In genomic region chr7:101991860-101992259, GRCh38 we compare ENCODE assay signal across 26 cellular contexts.
A peak's percentile ranks its signal among the peaks of the same experiment; 100 is the strongest.
DNase-seq lines count a peak whose midpoint lies in the region; ATAC-seq, FAIRE-seq and TF ChIP-seq lines count a peak whose summit lies in the region.
"Had no signal": no experiment of that assay in that cellular context is flagged by ENCODE, and none has a peak within 500 bp of the region (broad histone marks: within the 10 kb centered on the region; RNA-seq: fewer than 3 reads in every experiment).

No MANE protein-coding gene starts in this region.

- peak; percentile 46 for ATAC-seq in HepG2
- ATAC-seq in right lobe of liver = no peak
- no peak for ATAC-seq in memory B cell (ENCODE audit: low read depth)
- ATAC-seq in HG02885 (IDR thresholded peaks at IDR 0.05; ENCODE audit: poor library complexity, unreplicated experiment) = no peak
- ATAC-seq: HCT116 had no signal

- CTCF ChIA-PET in HepG2 (lab: Yijun Ruan, JAX; ENCODE audit: low intra/inter-chr PET ratio, low total read pairs) = no interaction called here

- H3K4me1 Mint-ChIP-seq in memory B cell = peaks cover 50% of the 10 kb centered on the region

- no peak for FAIRE-seq in HepG2 (lab: Jason Lieb, UNC)

- no peak for TF ChIP-seq RAD21 in HepG2 (CRISPR knock-in tag; IDR thresholded peaks at IDR 0.05)

- no peak overlapping the region for H3K4me3 ChIP-seq in HepG2 (replicated peaks in 1 of 3; ENCODE audit: insufficient read depth in 1 of 3, low read depth in 2 of 3, low read length in 3 of 3)
- no peak overlapping the region for H3K4me3 ChIP-seq in right lobe of liver
- no peak overlapping the region for H3K4me3 ChIP-seq in OCI-LY3 (ENCODE audit: low read length)
- H3K4me3 ChIP-seq in tibial artery = no peak overlapping the region
- H3K4me3 ChIP-seq: MG63 had no signal

- WGBS in HepG2 (ENCODE audit: low lambda C conversion rate) = 49% methylated on average over 3 of the region's 3 CpGs
- WGBS in right lobe of liver (ENCODE audit: insufficient coverage, low coverage, low lambda C conversion rate, missing lambda C conversion rate) = 78% methylated on average over 3 of the region's 3 CpGs

- in situ Hi-C loops in HepG2 (cut with HindIII; ENCODE audit: extremely low pct_ligation_motif_present, low pct_unique_long_range_greater_than_20kb) = no loop called here

- H3K4me1 ChIP-seq in HepG2 (ENCODE audit: insufficient read depth, low read length) = peaks cover 14% of the 10 kb centered on the region
- H3K4me1 ChIP-seq in right lobe of liver = no peaks in the 10 kb centered on the region
- peaks cover 75% of the 10 kb centered on the region for H3K4me1 ChIP-seq in OCI-LY3 (ENCODE audit: low read length)
- no peaks in the 10 kb centered on the region for H3K4me1 ChIP-seq in tibial artery

- H2AFZ ChIP-seq in HepG2 (ENCODE audit: low read length) (no peak overlapping the region), OCI-LY3 (ENCODE audit: low read depth, low read length) (no peak overlapping the region)

- H3K9ac ChIP-seq in HepG2 (ENCODE audit: insufficient read depth, low read depth, low read length) (no peak overlapping the region), OCI-LY3 (ENCODE audit: low read length) (no peak overlapping the region; the same call in 1 of the 2 replicates)
- H3K9ac ChIP-seq: SK-N-SH had no signal

- no peaks in the 10 kb centered on the region for H3K27me3 Mint-ChIP-seq in memory B cell
- H3K27me3 Mint-ChIP-seq: CD4-positive, CD25-positive, alpha-beta regulatory T cell had no signal

- DNase-seq in HepG2 (ENCODE audit: low spot score) (peak; percentile 17), right lobe of liver (no peak), memory B cell (ENCODE audit: low spot score in 2 of 2) (no peak), inferior parietal cortex (ENCODE audit: extremely low spot score) (no peak), tibial artery (no peak)
- DNase-seq in activated CD4-positive, alpha-beta T cell treated with anti-CD3 and anti-CD28 coated beads for 48 hours = no peak
- DNase-seq: AML-193; Caco-2; CD4-positive, CD25-positive, alpha-beta regulatory T cell; DMS153; EL; GOT3; Kasumi-1; MG63; NCI-H1105; NCI-H2081; NCI-H2171 treated with DMSO at 0.1 percent for 48 hours; NCI-H446; NCI-H526 treated with DMSO at 0.1 percent for 48 hours; SHP77 treated with DMSO at 0.1 percent for 48 hours; SK-N-SH; T-helper 1 cell had no signal

- no peak overlapping the region for H3K27ac ChIP-seq in HepG2 (ENCODE audit: extremely low read length, insufficient read depth, low read length)
- H3K27ac ChIP-seq in right lobe of liver = no peak overlapping the region
- H3K27ac ChIP-seq in OCI-LY3 (ENCODE audit: low read length) = no peak overlapping the region
- H3K27ac ChIP-seq in tibial artery = no peak overlapping the region
- H3K27ac ChIP-seq: 22Rv1 had no signal

- TF ChIP-seq POLR2A in HepG2 (IDR thresholded peaks at IDR 0.05; ENCODE audit: insufficient read depth in 1 of 2, low read depth in 2 of 2, low read length in 2 of 2) (no peak), right lobe of liver (IDR thresholded peaks at IDR 0.05) (no peak)

- intact Hi-C loops in HepG2 (cut with micrococcal nuclease; ENCODE audit: unreplicated experiment) = no loop called here
- intact Hi-C loops in right lobe of liver (cut with DNase I) = no loop called here
- intact Hi-C loops in tibial artery (cut with DNase I; ENCODE audit: low total_unique reads) = no loop called here

- no peak for TF ChIP-seq CTCF in HepG2 (CRISPR knock-in tag; IDR thresholded peaks at IDR 0.05)
- TF ChIP-seq CTCF in right lobe of liver (IDR thresholded peaks at IDR 0.05) = no peak
- no peak for TF ChIP-seq CTCF in OCI-LY3 (IDR thresholded peaks at IDR 0.05; ENCODE audit: low read depth, low read length)
- TF ChIP-seq CTCF in tibial artery (IDR thresholded peaks at IDR 0.05) = no peak

- no peaks in the 10 kb centered on the region for H3K79me2 ChIP-seq in HepG2 (ENCODE audit: insufficient read depth, low read length)
- H3K79me2 ChIP-seq in OCI-LY3 (ENCODE audit: low read length) = peaks cover 5% of the 10 kb centered on the region; the same call in 1 of the 2 replicates

- peaks cover 3% of the 10 kb centered on the region for H3K36me3 Mint-ChIP-seq in memory B cell

- H3K4me3 Mint-ChIP-seq in memory B cell = no peak overlapping the region

- no peaks in the 10 kb centered on the region for H3K9me3 ChIP-seq in HepG2 (ENCODE audit: low read length)
- no peaks in the 10 kb centered on the region for H3K9me3 ChIP-seq in right lobe of liver
- peaks cover 11% of the 10 kb centered on the region; the same call in 1 of the 2 replicates for H3K9me3 ChIP-seq in OCI-LY3 (ENCODE audit: insufficient read depth, low read length)
- H3K9me3 ChIP-seq in tibial artery = no peaks in the 10 kb centered on the region
- H3K9me3 ChIP-seq: Caco-2, MG63, SK-N-SH had no signal

- BruUV-seq in HepG2 (replicated peaks; lab: Mats Ljungman, UMichigan) = no TSS peak

- POLR2A ChIA-PET in HepG2 (lab: Yijun Ruan, JAX) = interaction anchor here (0.6 kb wide), 1 partner anchor 227 kb away, joined by 3 read pairs; no protein-coding TSS in a partner anchor

- peak overlapping the region; percentile 78 for H3K27ac Mint-ChIP-seq in memory B cell

- peaks cover 3 to 13% of the 10 kb centered on the region in 2 experiments; a peak in 4 of 5 replicates for H3K36me3 ChIP-seq in HepG2 (replicated peaks in 1 of 2; ENCODE audit: control insufficient read depth in 1 of 2, insufficient read depth in 2 of 2, low read length in 2 of 2)
- no peaks in the 10 kb centered on the region for H3K36me3 ChIP-seq in right lobe of liver
- peaks cover 5% of the 10 kb centered on the region for H3K36me3 ChIP-seq in OCI-LY3 (replicated peaks; ENCODE audit: low read depth, low read length)
- H3K36me3 ChIP-seq in tibial artery = no peaks in the 10 kb centered on the region
- H3K36me3 ChIP-seq: MG63 had no signal

- H3K27me3 ChIP-seq in HepG2 (ENCODE audit: control insufficient read depth in 1 of 2, insufficient read depth in 2 of 2, low read length in 2 of 2) = no peaks in the 10 kb centered on the region
- H3K27me3 ChIP-seq in right lobe of liver = no peaks in the 10 kb centered on the region
- H3K27me3 ChIP-seq in OCI-LY3 (ENCODE audit: low read depth, low read length) = no peaks in the 10 kb centered on the region
- no peaks in the 10 kb centered on the region for H3K27me3 ChIP-seq in tibial artery
- H3K27me3 ChIP-seq: MG63 had no signal

- TF ChIP-seq EP300 in HepG2 (IDR thresholded peaks at IDR 0.05; ENCODE audit: low read depth in 2 of 2, low read length in 2 of 2) = no peak
- no peak for TF ChIP-seq EP300 in HepG2 (CRISPR knock-in tag; IDR thresholded peaks at IDR 0.05; ENCODE audit: borderline replicate concordance)

- no peaks in the 10 kb centered on the region for H3K9me3 Mint-ChIP-seq in memory B cell
- H3K9me3 Mint-ChIP-seq: CD4-positive, CD25-positive, alpha-beta regulatory T cell had no signal

- 0 out of 2 replicates have a peak, but pooled peaks cover 3% of the 10 kb centered on the region for H4K20me1 ChIP-seq in HepG2 (ENCODE audit: insufficient read depth, low read length)
- peaks cover 25% of the 10 kb centered on the region; the same call in 1 of the 2 replicates for H4K20me1 ChIP-seq in OCI-LY3 (ENCODE audit: insufficient read depth, low read length)

- H3K4me2 ChIP-seq in HepG2 (ENCODE audit: low read depth, low read length) (peak overlapping the region; percentile 1; the same call in 1 of the 2 replicates), OCI-LY3 (ENCODE audit: low read length) (peak overlapping the region; percentile 30)
- H3K4me2 ChIP-seq: SK-N-SH had no signal

TF ChIP-seq in HepG2, 621 proteins besides CTCF, POLR2A, EP300 and RAD21 (continues in another document):
- TF ChIP-seq ZNF121 (CRISPR knock-in tag; IDR thresholded peaks at IDR 0.05) = peak; percentile 76
- TF ChIP-seq POLR2AphosphoS5 (IDR thresholded peaks at IDR 0.05; ENCODE audit: low read depth, low read length) = no peak
- TF ChIP-seq DR1 (CRISPR knock-in tag; IDR thresholded peaks at IDR 0.05) = no peak
- no peak for TF ChIP-seq PAXIP1 (CRISPR knock-in tag; conservative IDR thresholded peaks at IDR 0.05)
- no peak for TF ChIP-seq ATF5 (CRISPR knock-in tag; IDR thresholded peaks at IDR 0.05; ENCODE audit: low read depth)
- no peak for TF ChIP-seq ZSCAN31 (CRISPR knock-in tag; IDR thresholded peaks at IDR 0.05; ENCODE audit: low read depth)
- TF ChIP-seq ZNF264 (CRISPR knock-in tag; IDR thresholded peaks at IDR 0.05) = no peak
